In genomic region chr15:89322822-89323221, GRCh38 we compare ENCODE assay signal across 14 cellular contexts. TPM values are rescaled to one million over a fixed set of nuclear protein-coding genes. Genes with fewer than 3 reads are reported as not detected.
DNase-seq lines count a peak whose midpoint lies in the region; TF ChIP-seq lines count a peak whose summit lies in the region.
"Had no signal": no experiment of that assay in that cellular context is flagged by ENCODE, and none has a peak within 500 bp of the region (broad histone marks: within the 10 kb centered on the region; RNA-seq: fewer than 3 reads in every experiment).

No MANE protein-coding gene starts in this region.

- H3K27me3 Mint-ChIP-seq in activated naive CD4-positive, alpha-beta T cell treated with anti-CD3 and anti-CD28 coated beads, Interleukin-2, amount 10 ng/mL, durations not matched to agents 7 days and 5 days = no peaks in the 10 kb centered on the region
- no peaks in the 10 kb centered on the region for H3K27me3 Mint-ChIP-seq in chondrocyte (ENCODE audit: low read depth)
- no peaks in the 10 kb centered on the region for H3K27me3 Mint-ChIP-seq in progenitor cell of endocrine pancreas
- H3K27me3 Mint-ChIP-seq in activated T-helper 2 cell treated with anti-CD3 and anti-CD28 coated beads, Interferon-gamma antibody, Interleukin-2, Interleukin-4, amounts not matched to agents 10 μg/mL and 5 μg/mL and 100 μg/mL, durations not matched to agents 14 hours and 24 hours and 36 hours (ENCODE audit: low read depth) = no peaks in the 10 kb centered on the region

- intact Hi-C loops in activated T-helper 2 cell treated with anti-CD3 and anti-CD28 coated beads, Interferon-gamma antibody, Interleukin-2, Interleukin-4, amounts not matched to agents 10 μg/mL and 5 μg/mL and 100 μg/mL, durations not matched to agents 14 hours and 24 hours and 36 hours (cut with micrococcal nuclease) = no loop called here

- no peaks in the 10 kb centered on the region for H3K9me3 Mint-ChIP-seq in activated naive CD4-positive, alpha-beta T cell treated with anti-CD3 and anti-CD28 coated beads, Interleukin-2, amount 10 ng/mL, durations not matched to agents 7 days and 5 days
- H3K9me3 Mint-ChIP-seq in chondrocyte (ENCODE audit: low read depth) (no peaks in the 10 kb centered on the region), progenitor cell of endocrine pancreas (ENCODE audit: low read depth) (no peaks in the 10 kb centered on the region)
- H3K9me3 Mint-ChIP-seq in activated T-helper 2 cell treated with anti-CD3 and anti-CD28 coated beads, Interferon-gamma antibody, Interleukin-2, Interleukin-4, amounts not matched to agents 10 μg/mL and 5 μg/mL and 100 μg/mL, durations not matched to agents 14 hours and 24 hours and 36 hours = no peaks in the 10 kb centered on the region
- H3K9me3 Mint-ChIP-seq: CD14-positive monocyte had no signal

- H3K9me3 ChIP-seq in HEK293 (ENCODE audit: control insufficient read depth, insufficient read depth, low read depth, low read length) = no peaks in the 10 kb centered on the region
- H3K9me3 ChIP-seq: A549 had no signal

- no peak overlapping the region for H3K4me3 ChIP-seq in HEK293 (ENCODE audit: low read depth, low read length)
- H3K4me3 ChIP-seq: A549 had no signal

- TF ChIP-seq CTCF in HEK293 (tag by site-specific recombination; IDR thresholded peaks at IDR 0.05) (no peak), chondrocyte (IDR thresholded peaks at IDR 0.05) (no peak), progenitor cell of endocrine pancreas (IDR thresholded peaks at IDR 0.05; ENCODE audit: unreplicated experiment) (no peak)

- no peak for DNase-seq in activated naive CD4-positive, alpha-beta T cell treated with anti-CD3 and anti-CD28 coated beads, Interleukin-2, amount 10 ng/mL, durations not matched to agents 7 days and 5 days
- no peak for DNase-seq in activated naive CD4-positive, alpha-beta T cell treated with anti-CD3 and anti-CD28 coated beads, Interleukin-2, amount 50 U/mL, for 16 hours
- DNase-seq in chondrocyte (ENCODE audit: low spot score) (peak; percentile 35), progenitor cell of endocrine pancreas (ENCODE audit: low spot score, unreplicated experiment) (no peak), hippocampal formation (lab: John Stamatoyannopoulos, UW) (no peak), occipital lobe (lab: John Stamatoyannopoulos, UW) (no peak)
- no peak for DNase-seq in activated T-helper 2 cell treated with anti-CD3 and anti-CD28 coated beads, Interferon-gamma antibody, Interleukin-2, Interleukin-4, amounts not matched to agents 10 μg/mL and 5 μg/mL and 100 μg/mL, durations not matched to agents 14 hours and 24 hours and 36 hours (ENCODE audit: low spot score)
- DNase-seq: MM.1S, NCI-H2029, NCI-H2171 treated with DMSO at 0.1 percent for 48 hours, NCI-H82 had no signal

- CTCF ChIA-PET in activated naive CD4-positive, alpha-beta T cell treated with anti-CD3 and anti-CD28 coated beads, Interleukin-2, amount 10 ng/mL, durations not matched to agents 7 days and 5 days (lab: Charles Lee) = interaction anchor here (1.1 kb wide), 1 partner anchor 13 kb away, joined by 3 read pairs; no protein-coding TSS in a partner anchor
- CTCF ChIA-PET in HEK293 (lab: Yijun Ruan, JAX) = interaction anchor here (1.4 to 1.6 kb wide), 2 partner anchors 15 to 36 kb away, joined by 3 read pairs; no protein-coding TSS in a partner anchor

- H3K4me1 Mint-ChIP-seq in activated naive CD4-positive, alpha-beta T cell treated with anti-CD3 and anti-CD28 coated beads, Interleukin-2, amount 10 ng/mL, durations not matched to agents 7 days and 5 days = no peaks in the 10 kb centered on the region
- H3K4me1 Mint-ChIP-seq in chondrocyte (ENCODE audit: low read depth) (no peaks in the 10 kb centered on the region), progenitor cell of endocrine pancreas (ENCODE audit: low read depth) (no peaks in the 10 kb centered on the region)
- H3K4me1 Mint-ChIP-seq in activated T-helper 2 cell treated with anti-CD3 and anti-CD28 coated beads, Interferon-gamma antibody, Interleukin-2, Interleukin-4, amounts not matched to agents 10 μg/mL and 5 μg/mL and 100 μg/mL, durations not matched to agents 14 hours and 24 hours and 36 hours (ENCODE audit: low read depth) = no peaks in the 10 kb centered on the region
- H3K4me1 Mint-ChIP-seq: CD14-positive monocyte had no signal

- H3K27ac ChIP-seq in HEK293 (ENCODE audit: extremely low read depth, low read depth, low read length) = no peak overlapping the region
- H3K27ac ChIP-seq: A549 had no signal

- H3K4me1 ChIP-seq in HEK293 (ENCODE audit: control insufficient read depth, insufficient read depth, low read length) = no peaks in the 10 kb centered on the region
- H3K4me1 ChIP-seq: A549 had no signal

- H3K36me3 ChIP-seq in HEK293 (ENCODE audit: control insufficient read depth in 2 of 2, insufficient read depth in 1 of 2, low read length in 2 of 2) = peaks cover 76 to 100% of the 10 kb centered on the region in 2 experiments

- peak overlapping the region; percentile 0 for H3K27ac Mint-ChIP-seq in activated naive CD4-positive, alpha-beta T cell treated with anti-CD3 and anti-CD28 coated beads, Interleukin-2, amount 10 ng/mL, durations not matched to agents 7 days and 5 days
- H3K27ac Mint-ChIP-seq in chondrocyte (ENCODE audit: unreplicated experiment) (no peak overlapping the region), progenitor cell of endocrine pancreas (peak overlapping the region; percentile 9)
- H3K27ac Mint-ChIP-seq in activated T-helper 2 cell treated with anti-CD3 and anti-CD28 coated beads, Interferon-gamma antibody, Interleukin-2, Interleukin-4, amounts not matched to agents 10 μg/mL and 5 μg/mL and 100 μg/mL, durations not matched to agents 14 hours and 24 hours and 36 hours = no peak overlapping the region

- POLR2A ChIA-PET in HEK293 (lab: Yijun Ruan, JAX) = interaction anchor here (0.6 to 1.2 kb wide), 4 partner anchors 8 to 12 kb away, joined by 3 to 7 read pairs (median 4); partner anchors contain the start of gene POLG

- H3K4me3 Mint-ChIP-seq in activated naive CD4-positive, alpha-beta T cell treated with anti-CD3 and anti-CD28 coated beads, Interleukin-2, amount 10 ng/mL, durations not matched to agents 7 days and 5 days = no peak overlapping the region
- no peak overlapping the region for H3K4me3 Mint-ChIP-seq in chondrocyte (ENCODE audit: unreplicated experiment)
- H3K4me3 Mint-ChIP-seq in progenitor cell of endocrine pancreas (ENCODE audit: low read depth) = no peak overlapping the region
- H3K4me3 Mint-ChIP-seq in activated T-helper 2 cell treated with anti-CD3 and anti-CD28 coated beads, Interferon-gamma antibody, Interleukin-2, Interleukin-4, amounts not matched to agents 10 μg/mL and 5 μg/mL and 100 μg/mL, durations not matched to agents 14 hours and 24 hours and 36 hours (ENCODE audit: low read depth) = no peak overlapping the region
- H3K4me3 Mint-ChIP-seq: CD14-positive monocyte had no signal

- peaks cover 64% of the 10 kb centered on the region for H3K36me3 Mint-ChIP-seq in activated naive CD4-positive, alpha-beta T cell treated with anti-CD3 and anti-CD28 coated beads, Interleukin-2, amount 10 ng/mL, durations not matched to agents 7 days and 5 days
- peaks cover 47% of the 10 kb centered on the region for H3K36me3 Mint-ChIP-seq in chondrocyte (ENCODE audit: low read depth)
- H3K36me3 Mint-ChIP-seq in progenitor cell of endocrine pancreas (ENCODE audit: insufficient read depth) = peaks cover 28% of the 10 kb centered on the region
- H3K36me3 Mint-ChIP-seq in activated T-helper 2 cell treated with anti-CD3 and anti-CD28 coated beads, Interferon-gamma antibody, Interleukin-2, Interleukin-4, amounts not matched to agents 10 μg/mL and 5 μg/mL and 100 μg/mL, durations not matched to agents 14 hours and 24 hours and 36 hours (ENCODE audit: low read depth) = peaks cover 80% of the 10 kb centered on the region

TF ChIP-seq in HEK293, 187 proteins besides CTCF, POLR2A, EP300 and RAD21:
- peak; percentile 34; the same call in 1 of the 2 replicates for TF ChIP-seq HIC1 (tag by site-specific recombination; IDR thresholded peaks at IDR 0.05)
- no peak for TF ChIP-seq ZNF311 (tag by site-specific recombination; IDR thresholded peaks at IDR 0.05; ENCODE audit: borderline replicate concordance)

RNA-seq across cellular contexts. Expression of gene POLG, which starts 11.8 kb away (rescaled TPM):
- total RNA-seq in chondrocyte (49.7 to 54.2 TPM (median 52.1 TPM) in 3 replicates), progenitor cell of endocrine pancreas (69.3 and 156 TPM in 2 replicates), occipital lobe (38.4 TPM)
- total RNA-seq in activated T-helper 2 cell treated with anti-CD3 and anti-CD28 coated beads, Interferon-gamma antibody, Interleukin-2, Interleukin-4, amounts not matched to agents 10 μg/mL and 5 μg/mL and 100 μg/mL, durations not matched to agents 14 hours and 24 hours and 36 hours = 124 and 131 TPM in 2 replicates

Comparison
In these comparisons a context has a peak if more than half of its experiments do, and no peak if none do; other contexts are left out.
1. H3K27ac Mint-ChIP-seq: peak in activated naive CD4-positive, alpha-beta T cell treated with anti-CD3 and anti-CD28 coated beads, Interleukin-2, amount 10 ng/mL, durations not matched to agents 7 days and 5 days (single experiment) and progenitor cell of endocrine pancreas (single experiment); none in chondrocyte (single experiment) and activated T-helper 2 cell treated with anti-CD3 and anti-CD28 coated beads, Interferon-gamma antibody, Interleukin-2, Interleukin-4, amounts not matched to agents 10 μg/mL and 5 μg/mL and 100 μg/mL, durations not matched to agents 14 hours and 24 hours and 36 hours (single experiment).